In genomic region chr7:50304911-50305621, GRCh38 we compare ENCODE assay signal across 1 cellular context.
TF ChIP-seq lines count a peak whose summit lies in the region.

No MANE protein-coding gene starts in this region.

TF ChIP-seq in GM12878, 131 proteins besides CTCF, POLR2A, EP300 and RAD21 (continued from another document):
- TF ChIP-seq E4F1 (IDR thresholded peaks at IDR 0.05; ENCODE audit: borderline replicate concordance, partially characterized antibody) = no peak
- 0 out of 2 replicates have a peak, but pooled peaks have one; percentile 38 for TF ChIP-seq MLLT1 (IDR thresholded peaks at IDR 0.05)
- TF ChIP-seq JUND (IDR thresholded peaks at IDR 0.05; ENCODE audit: low read depth, low read length) = no peak
- no peak for TF ChIP-seq ZNF622 (IDR thresholded peaks at IDR 0.05)
- TF ChIP-seq SMC3 (IDR thresholded peaks at IDR 0.05; ENCODE audit: borderline replicate concordance, low read length) = no peak
- TF ChIP-seq SPI1 (IDR thresholded peaks at IDR 0.05; ENCODE audit: borderline replicate concordance, insufficient read depth, low read depth, low read length) = no peak
- no peak for TF ChIP-seq KLF5 (IDR thresholded peaks at IDR 0.05; ENCODE audit: partially characterized antibody)
- TF ChIP-seq E2F8 (IDR thresholded peaks at IDR 0.05; ENCODE audit: low read depth, partially characterized antibody) = no peak
